Comparison of ENCODE assay signal across 30 cellular contexts in the genomic region with DNA sequence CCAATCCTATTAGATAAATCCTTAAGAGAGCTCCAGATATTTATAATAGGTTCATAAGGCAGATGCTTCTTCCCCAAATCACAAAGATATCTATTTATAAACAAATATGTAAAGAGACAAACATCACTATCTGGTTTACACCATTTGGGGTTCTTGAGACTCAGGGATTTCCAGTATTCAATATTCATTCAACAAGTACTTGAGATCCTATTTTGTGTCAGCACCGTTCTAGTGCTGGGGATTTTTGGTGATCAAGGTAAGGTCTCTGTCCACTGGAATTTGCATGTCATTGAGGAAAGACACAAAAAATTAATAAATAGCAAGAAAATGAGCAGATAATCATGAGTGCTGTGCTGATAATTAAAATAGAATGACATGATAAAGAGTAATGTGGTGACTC.
DNase-seq lines count a peak whose midpoint lies in the region; ATAC-seq, FAIRE-seq and TF ChIP-seq lines count a peak whose summit lies in the region.
"Had no signal": no experiment of that assay in that cellular context is flagged by ENCODE, and none has a peak within 500 bp of the region (broad histone marks: within the 10 kb centered on the region; RNA-seq: fewer than 3 reads in every experiment).

No MANE protein-coding gene starts in this region.

- no peak overlapping the region for H3K4me3 Mint-ChIP-seq in stimulated activated naive CD8-positive, alpha-beta T cell treated with anti-CD3 and anti-CD28 coated beads, Interleukin-15, Interleukin-2, amounts not matched to agents 100 ng/mL and 50 ng/mL, for 24 hours
- H3K4me3 Mint-ChIP-seq in T-helper 1 cell treated with Interleukin-12 subunit alpha and Interleukin-12 subunit beta and Interleukin-4 antibody, amounts not matched to agents 30 μg/mL and 1 μg/mL, for 36 hours: peak overlapping the region; percentile 1
- H3K4me3 Mint-ChIP-seq in astrocyte (ENCODE audit: unreplicated experiment) (no peak overlapping the region), CD14-positive monocyte (no peak overlapping the region)
- H3K4me3 Mint-ChIP-seq: mesothelial cell of epicardium, nephron progenitor cell had no signal

- H3K36me3 Mint-ChIP-seq in stimulated activated naive CD8-positive, alpha-beta T cell treated with anti-CD3 and anti-CD28 coated beads, Interleukin-15, Interleukin-2, amounts not matched to agents 100 ng/mL and 50 ng/mL, for 24 hours (ENCODE audit: low read depth): peaks cover 7% of the 10 kb centered on the region
- H3K36me3 Mint-ChIP-seq in T-helper 1 cell treated with Interleukin-12 subunit alpha and Interleukin-12 subunit beta and Interleukin-4 antibody, amounts not matched to agents 30 μg/mL and 1 μg/mL, for 36 hours (ENCODE audit: low read depth): peaks cover 15% of the 10 kb centered on the region
- H3K36me3 Mint-ChIP-seq in astrocyte (ENCODE audit: low read depth, unreplicated experiment) (no peaks in the 10 kb centered on the region), CD14-positive monocyte (peaks cover 0 to 3% of the 10 kb centered on the region in 2 donors)
- H3K36me3 Mint-ChIP-seq: CD8-positive, alpha-beta T cell; mesothelial cell of epicardium had no signal

- no peaks in the 10 kb centered on the region for H3K9me3 Mint-ChIP-seq in stimulated activated naive CD8-positive, alpha-beta T cell treated with anti-CD3 and anti-CD28 coated beads, Interleukin-15, Interleukin-2, amounts not matched to agents 100 ng/mL and 50 ng/mL, for 24 hours
- H3K9me3 Mint-ChIP-seq in T-helper 1 cell treated with Interleukin-12 subunit alpha and Interleukin-12 subunit beta and Interleukin-4 antibody, amounts not matched to agents 30 μg/mL and 1 μg/mL, for 36 hours: peaks cover 25% of the 10 kb centered on the region
- H3K9me3 Mint-ChIP-seq in astrocyte (ENCODE audit: unreplicated experiment): no peaks in the 10 kb centered on the region
- peaks cover 0 to 9% (median 3%) of the 10 kb centered on the region in 7 donors for H3K9me3 Mint-ChIP-seq in CD14-positive monocyte
- H3K9me3 Mint-ChIP-seq: CD8-positive, alpha-beta T cell had no signal

- intact Hi-C loops in CD14-positive monocyte (cut with micrococcal nuclease): no loop called here

- H3K9me3 ChIP-seq in astrocyte (ENCODE audit: insufficient read depth, low read depth, low read length): no peaks in the 10 kb centered on the region
- H3K9me3 ChIP-seq: gastroesophageal sphincter, MG63, ovary, SK-N-SH, tibial artery had no signal

- H3K27ac Mint-ChIP-seq in stimulated activated naive CD8-positive, alpha-beta T cell treated with anti-CD3 and anti-CD28 coated beads, Interleukin-15, Interleukin-2, amounts not matched to agents 100 ng/mL and 50 ng/mL, for 24 hours: peak overlapping the region; percentile 83
- H3K27ac Mint-ChIP-seq in T-helper 1 cell treated with Interleukin-12 subunit alpha and Interleukin-12 subunit beta and Interleukin-4 antibody, amounts not matched to agents 30 μg/mL and 1 μg/mL, for 36 hours: peak overlapping the region; percentile 73
- H3K27ac Mint-ChIP-seq in astrocyte (ENCODE audit: unreplicated experiment): peak overlapping the region; percentile 60
- no peak overlapping the region for H3K27ac Mint-ChIP-seq in CD14-positive monocyte
- H3K27ac Mint-ChIP-seq: mesothelial cell of epicardium, nephron progenitor cell had no signal

- H2AFZ ChIP-seq in astrocyte (ENCODE audit: low read depth, low read length): no peak overlapping the region

- no peaks in the 10 kb centered on the region for H3K4me1 ChIP-seq in astrocyte (ENCODE audit: insufficient read depth, low read length)
- H3K4me1 ChIP-seq: ascending aorta, gastroesophageal sphincter, left lung, tibial artery had no signal

- no peak overlapping the region for H3K9ac ChIP-seq in astrocyte (ENCODE audit: low read length)
- H3K9ac ChIP-seq: SK-N-SH had no signal

- ATAC-seq in stimulated activated naive CD8-positive, alpha-beta T cell treated with anti-CD3 and anti-CD28 coated beads, Interleukin-15, Interleukin-2, amounts not matched to agents 100 U/mL and 50 U/mL, for 24 hours: no peak
- ATAC-seq: CD8-positive, alpha-beta T cell; gastroesophageal sphincter; K562; left lung had no signal

- H4K20me1 ChIP-seq in astrocyte (ENCODE audit: insufficient read depth, low read length): no peaks in the 10 kb centered on the region

- no peak for FAIRE-seq in astrocyte (lab: Jason Lieb, UNC)
- FAIRE-seq: G401.6, K562 had no signal

- no peak overlapping the region for H3K27ac ChIP-seq in astrocyte (ENCODE audit: low read depth, low read length)
- H3K27ac ChIP-seq: ascending aorta, gastroesophageal sphincter, left lung, ovary, tibial artery, WERI-Rb-1 had no signal

- no peaks in the 10 kb centered on the region for H3K79me2 ChIP-seq in astrocyte (ENCODE audit: insufficient read depth, low read length)

- H3K4me1 Mint-ChIP-seq in stimulated activated naive CD8-positive, alpha-beta T cell treated with anti-CD3 and anti-CD28 coated beads, Interleukin-15, Interleukin-2, amounts not matched to agents 100 ng/mL and 50 ng/mL, for 24 hours (ENCODE audit: low read depth): peaks cover 77% of the 10 kb centered on the region
- H3K4me1 Mint-ChIP-seq in T-helper 1 cell treated with Interleukin-12 subunit alpha and Interleukin-12 subunit beta and Interleukin-4 antibody, amounts not matched to agents 30 μg/mL and 1 μg/mL, for 36 hours (ENCODE audit: low read depth): peaks cover 52% of the 10 kb centered on the region
- H3K4me1 Mint-ChIP-seq in astrocyte (ENCODE audit: low read depth, unreplicated experiment) (peaks cover 9% of the 10 kb centered on the region), CD14-positive monocyte (no peaks in the 10 kb centered on the region)
- H3K4me1 Mint-ChIP-seq: mesothelial cell of epicardium had no signal

- no peaks in the 10 kb centered on the region for H3K27me3 Mint-ChIP-seq in stimulated activated naive CD8-positive, alpha-beta T cell treated with anti-CD3 and anti-CD28 coated beads, Interleukin-15, Interleukin-2, amounts not matched to agents 100 ng/mL and 50 ng/mL, for 24 hours
- no peaks in the 10 kb centered on the region for H3K27me3 Mint-ChIP-seq in T-helper 1 cell treated with Interleukin-12 subunit alpha and Interleukin-12 subunit beta and Interleukin-4 antibody, amounts not matched to agents 30 μg/mL and 1 μg/mL, for 36 hours (ENCODE audit: low read depth)
- no peaks in the 10 kb centered on the region for H3K27me3 Mint-ChIP-seq in astrocyte (ENCODE audit: low read depth, unreplicated experiment)
- H3K27me3 Mint-ChIP-seq in CD14-positive monocyte (ENCODE audit: low read depth in 3 of 3): peaks cover 1 to 3% (median 2%) of the 10 kb centered on the region in 3 donors

- DNase-seq in stimulated activated naive CD8-positive, alpha-beta T cell treated with anti-CD3 and anti-CD28 coated beads, Interleukin-15, Interleukin-2, amounts not matched to agents 100 U/mL and 50 U/mL, for 24 hours: no peak
- DNase-seq in astrocyte (ENCODE audit: low read depth) (no peak), DMS79 (lab: John Stamatoyannopoulos, UW) (no peak), CD14-positive monocyte (ENCODE audit: low spot score) (no peak), NCI-H2196 (lab: John Stamatoyannopoulos, UW; ENCODE audit: unreplicated experiment) (no peak)
- DNase-seq: activated CD8-positive, alpha-beta memory T cell treated with anti-CD3 and anti-CD28 coated beads for 24 hours; CD8-positive, alpha-beta T cell; central memory CD4-positive, alpha-beta T cell; DMS153; left lung; MG63; NCI-H1417; NCI-H2081 treated with DMSO at 0.1 percent for 48 hours; NCI-H774; nephron progenitor cell; ovary; SK-N-SH; spleen; stimulated activated CD4-positive, alpha-beta T cell treated with anti-CD3 and anti-CD28 coated beads, Interleukin-2, amount 100 ng/mL, for 48 hours; stimulated activated naive CD4-positive, alpha-beta T cell treated with Interleukin-2 at 50 U/mL for 16 hours; T-helper 9 cell; tibial artery; WERI-Rb-1 had no signal

- peak overlapping the region; percentile 20 for H3K4me2 ChIP-seq in astrocyte (ENCODE audit: low read length)
- H3K4me2 ChIP-seq: SK-N-SH had no signal

- H3K27me3 ChIP-seq in astrocyte (ENCODE audit: insufficient read depth, low read length): no peaks in the 10 kb centered on the region
- H3K27me3 ChIP-seq: ascending aorta, gastroesophageal sphincter, left lung, MG63, ovary, spleen, tibial artery had no signal

- H3K4me3 ChIP-seq in astrocyte (ENCODE audit: insufficient read depth, low read depth, low read length): no peak overlapping the region
- H3K4me3 ChIP-seq: ascending aorta, gastroesophageal sphincter, K562, left lung, MG63, ovary, spleen, tibial artery had no signal

- no peaks in the 10 kb centered on the region for H3K36me3 ChIP-seq in astrocyte (ENCODE audit: insufficient read depth, low read length)
- H3K36me3 ChIP-seq: ascending aorta, gastroesophageal sphincter, left lung, MG63, ovary, spleen, tibial artery, WERI-Rb-1 had no signal

- no peak for TF ChIP-seq CTCF in astrocyte (IDR thresholded peaks at IDR 0.05; ENCODE audit: insufficient read depth, low read depth, low read length)
- no peak for TF ChIP-seq CTCF in CD14-positive monocyte (IDR thresholded peaks at IDR 0.05)

Comparison
In these comparisons a context has a peak if more than half of its experiments do, and no peak if none do; other contexts are left out.
1. H3K27ac Mint-ChIP-seq: peak in stimulated activated naive CD8-positive, alpha-beta T cell treated with anti-CD3 and anti-CD28 coated beads, Interleukin-15, Interleukin-2, amounts not matched to agents 100 ng/mL and 50 ng/mL, for 24 hours (single experiment), T-helper 1 cell treated with Interleukin-12 subunit alpha and Interleukin-12 subunit beta and Interleukin-4 antibody, amounts not matched to agents 30 μg/mL and 1 μg/mL, for 36 hours (single experiment) and astrocyte (single experiment); none in CD14-positive monocyte (0 of 7).